9 cellular contexts compared by ENCODE assay signal in genomic region chr9:127336708-127337352, GRCh38.
DNase-seq lines count a peak whose midpoint lies in the region; ATAC-seq and TF ChIP-seq lines count a peak whose summit lies in the region.
"Had no signal": no experiment of that assay in that cellular context is flagged by ENCODE, and none has a peak within 500 bp of the region (broad histone marks: within the 10 kb centered on the region; RNA-seq: fewer than 3 reads in every experiment).

No MANE protein-coding gene starts in this region.

- ATAC-seq in HG02571 (IDR thresholded peaks at IDR 0.05; ENCODE audit: unreplicated experiment) = no peak
- ATAC-seq in HG03039 (IDR thresholded peaks at IDR 0.05; ENCODE audit: unreplicated experiment) = no peak
- ATAC-seq in stimulated activated effector memory CD8-positive, alpha-beta T cell treated with anti-CD3 and anti-CD28 coated beads, Interleukin-12 subunit alpha, Interleukin-12 subunit beta, amount 100 ng/mL, for 72 hours = no peak

- no peak overlapping the region for H3K27ac Mint-ChIP-seq in stimulated activated effector memory CD8-positive, alpha-beta T cell treated with anti-CD3 and anti-CD28 coated beads, Interleukin-12 subunit alpha, Interleukin-12 subunit beta, amount 100 ng/mL, for 72 hours

- H3K4me3 Mint-ChIP-seq in stimulated activated effector memory CD8-positive, alpha-beta T cell treated with anti-CD3 and anti-CD28 coated beads, Interleukin-12 subunit alpha, Interleukin-12 subunit beta, amount 100 ng/mL, for 72 hours = no peak overlapping the region

- H3K4me3 ChIP-seq in AG09309 (ENCODE audit: control insufficient read depth, low read depth, low read length) = no peak overlapping the region
- H3K4me3 ChIP-seq in fibroblast of mammary gland (ENCODE audit: control insufficient read depth, low read depth, low read length) = no peak overlapping the region

- TF ChIP-seq CTCF in AG09309 (IDR thresholded peaks at IDR 0.05; ENCODE audit: control insufficient read depth, insufficient read depth, low read depth, low read length, missing control alignments) (no peak), fibroblast of mammary gland (conservative IDR thresholded peaks at IDR 0.05; ENCODE audit: control insufficient read depth, insufficient read depth, low read depth, low read length) (no peak)

- H3K4me1 Mint-ChIP-seq in stimulated activated effector memory CD8-positive, alpha-beta T cell treated with anti-CD3 and anti-CD28 coated beads, Interleukin-12 subunit alpha, Interleukin-12 subunit beta, amount 100 ng/mL, for 72 hours = no peaks in the 10 kb centered on the region

- DNase-seq in AG09309 (ENCODE audit: low read depth) (peak; percentile 84), RKO (ENCODE audit: low spot score) (peak; percentile 95), fibroblast of mammary gland (ENCODE audit: low read depth) (peak; percentile 98), occipital lobe (lab: John Stamatoyannopoulos, UW) (peak; percentile 68)
- no peak for DNase-seq in activated naive CD4-positive, alpha-beta T cell treated with anti-CD3 and anti-CD28 coated beads, Interleukin-2, amount 50 U/mL, for 16 hours
- DNase-seq in stimulated activated effector memory CD8-positive, alpha-beta T cell treated with anti-CD3 and anti-CD28 coated beads, Interleukin-12 subunit alpha, Interleukin-12 subunit beta, amount 100 ng/mL, for 72 hours (ENCODE audit: low spot score in 2 of 2) = no peak
- DNase-seq: DND-41 had no signal

- no peaks in the 10 kb centered on the region for H3K9me3 Mint-ChIP-seq in stimulated activated effector memory CD8-positive, alpha-beta T cell treated with anti-CD3 and anti-CD28 coated beads, Interleukin-12 subunit alpha, Interleukin-12 subunit beta, amount 100 ng/mL, for 72 hours

- no peaks in the 10 kb centered on the region for H3K36me3 Mint-ChIP-seq in stimulated activated effector memory CD8-positive, alpha-beta T cell treated with anti-CD3 and anti-CD28 coated beads, Interleukin-12 subunit alpha, Interleukin-12 subunit beta, amount 100 ng/mL, for 72 hours

Comparison
In these comparisons a context has a peak if more than half of its experiments do, and no peak if none do; other contexts are left out.
1. DNase-seq: peak in AG09309 (single experiment), RKO (single experiment), fibroblast of mammary gland (single experiment) and occipital lobe (single experiment); none in activated naive CD4-positive, alpha-beta T cell treated with anti-CD3 and anti-CD28 coated beads, Interleukin-2, amount 50 U/mL, for 16 hours (single experiment) and stimulated activated effector memory CD8-positive, alpha-beta T cell treated with anti-CD3 and anti-CD28 coated beads, Interleukin-12 subunit alpha, Interleukin-12 subunit beta, amount 100 ng/mL, for 72 hours (0 of 2).